In genomic region chr2:39421354-39421753, GRCh38 we compare ENCODE assay signal across 9 cellular contexts.
"Had no signal": no experiment of that assay in that cellular context is flagged by ENCODE, and none has a peak within 500 bp of the region (broad histone marks: within the 10 kb centered on the region; RNA-seq: fewer than 3 reads in every experiment).

No MANE protein-coding gene starts in this region.

- DNase-seq: GM23248, GOT3, H7, HFFc6, IMR-90, KBM-7 had no signal

- H3K36me3 ChIP-seq: HAP-1 had no signal

- H3K9ac ChIP-seq: GM23248 had no signal

- H3K27ac ChIP-seq: GM23248, HL-60 had no signal

- ATAC-seq: HCT116 had no signal

- H3K9me3 ChIP-seq: HAP-1 had no signal

- H2AFZ ChIP-seq: GM23248 had no signal

- H3K4me3 ChIP-seq: GM23248, HAP-1 had no signal
